ENCODE assay signal across 18 cellular contexts in genomic region chr1:111161843-111162242, GRCh38. TPM values are rescaled to one million over a fixed set of nuclear protein-coding genes. Genes with fewer than 3 reads are reported as not detected.
A peak's percentile ranks its signal among the peaks of the same experiment; 100 is the strongest.
DNase-seq lines count a peak whose midpoint lies in the region; ATAC-seq lines count a peak whose summit lies in the region.
"Had no signal": no experiment of that assay in that cellular context is flagged by ENCODE, and none has a peak within 500 bp of the region (broad histone marks: within the 10 kb centered on the region; RNA-seq: fewer than 3 reads in every experiment).

No MANE protein-coding gene starts in this region.

- intact Hi-C loops in posterior cingulate gyrus (cut with DNase I): no loop called here

- DNase-seq in DMS 273 treated with DMSO at 0.1 percent for 48 hours (lab: John Stamatoyannopoulos, UW) (peak; percentile 67), NCI-H2029 (lab: John Stamatoyannopoulos, UW) (peak; percentile 3), amniotic epithelial cell (ENCODE audit: low read depth) (peak; percentile 66), memory B cell (ENCODE audit: low spot score in 2 of 2) (no peak), A172 (ENCODE audit: low spot score) (no peak), posterior cingulate gyrus (no peak), SKM-1 treated with dmso at 0.1 percent for 144 hours (lab: John Stamatoyannopoulos, UW; ENCODE audit: unreplicated experiment) (no peak)
- DNase-seq: activated CD4-positive, CD25-positive, alpha-beta regulatory T cell treated with anti-CD3 and anti-CD28 coated beads, Interleukin-2, amount 50 U/mL, for 72 hours; activated CD8-positive, alpha-beta memory T cell treated with anti-CD3 and anti-CD28 coated beads, Interleukin-2, amount 50 U/mL, for 4 hours; activated naive CD4-positive, alpha-beta T cell treated with anti-CD3 and anti-CD28 coated beads for 36 hours; effector memory CD8-positive, alpha-beta T cell; foreskin melanocyte; NCI-H82; T-cell; testis had no signal

- no peak overlapping the region for H3K4me3 Mint-ChIP-seq in memory B cell
- H3K4me3 Mint-ChIP-seq: activated naive CD4-positive, alpha-beta T cell treated with anti-CD3 and anti-CD28 coated beads for 36 hours; effector memory CD8-positive, alpha-beta T cell; T-cell had no signal

- H3K4me1 Mint-ChIP-seq in memory B cell: peaks cover 29% of the 10 kb centered on the region

- ATAC-seq in memory B cell (ENCODE audit: low read depth) (no peak), GM18868 (IDR thresholded peaks at IDR 0.05; ENCODE audit: unreplicated experiment) (no peak)
- ATAC-seq: effector memory CD8-positive, alpha-beta T cell; sciatic nerve; T-cell had no signal

- H3K36me3 Mint-ChIP-seq in memory B cell: peaks cover 34% of the 10 kb centered on the region

- H3K27me3 Mint-ChIP-seq in memory B cell: no peaks in the 10 kb centered on the region
- H3K27me3 Mint-ChIP-seq: effector memory CD8-positive, alpha-beta T cell; T-cell had no signal

- no peaks in the 10 kb centered on the region for H3K9me3 Mint-ChIP-seq in memory B cell
- H3K9me3 Mint-ChIP-seq: activated naive CD4-positive, alpha-beta T cell treated with anti-CD3 and anti-CD28 coated beads for 36 hours; effector memory CD8-positive, alpha-beta T cell; T-cell had no signal

- H3K27ac Mint-ChIP-seq in memory B cell: peak overlapping the region; percentile 77
- H3K27ac Mint-ChIP-seq: activated naive CD4-positive, alpha-beta T cell treated with anti-CD3 and anti-CD28 coated beads for 36 hours had no signal

RNA-seq across cellular contexts. Expression of gene CEPT1, which starts 21.8 kb away (rescaled TPM):
- total RNA-seq in A172 (2014; rRNA removed; shearing (Covaris generic)): 33.5 and 35.9 TPM in 2 replicates

RNA-seq across cellular contexts. Expression of gene DRAM2, which starts 21.9 kb away (rescaled TPM):
- 44.3 and 61.1 TPM in 2 replicates for total RNA-seq in A172 (2014; rRNA removed; shearing (Covaris generic))

RNA-seq across cellular contexts. Expression of gene DENND2D, which starts 38.6 kb away (rescaled TPM):
- 0.41 and 1.6 TPM in 2 replicates for total RNA-seq in A172 (2014; rRNA removed; shearing (Covaris generic))
- total RNA-seq: RPMI7951 had no signal

Comparison
In these comparisons a context has a peak if more than half of its experiments do, and no peak if none do; other contexts are left out.
1. DNase-seq: peak in DMS 273 treated with DMSO at 0.1 percent for 48 hours (single experiment), NCI-H2029 (single experiment) and amniotic epithelial cell (single experiment); none in memory B cell (0 of 2), A172 (single experiment), posterior cingulate gyrus (0 of 10) and SKM-1 treated with dmso at 0.1 percent for 144 hours (single experiment).